17 cellular contexts compared by ENCODE assay signal in genomic region chr20:19376451-19376971, GRCh38.
DNase-seq lines count a peak whose midpoint lies in the region; ATAC-seq, FAIRE-seq and TF ChIP-seq lines count a peak whose summit lies in the region.
"Had no signal": no experiment of that assay in that cellular context is flagged by ENCODE, and none has a peak within 500 bp of the region (broad histone marks: within the 10 kb centered on the region; RNA-seq: fewer than 3 reads in every experiment).

No MANE protein-coding gene starts in this region.

- no peak for FAIRE-seq in pancreas (lab: Jason Lieb, UNC)
- FAIRE-seq: A549, colon, small intestine had no signal

- DNase-seq in Right ventricle myocardium inferior (ENCODE audit: missing footprints) (no peak), cardiac septum (ENCODE audit: low spot score) (no peak), heart left ventricle (peak in 1 of 5 donors; percentile 41), neural progenitor cell (ENCODE audit: low spot score) (peak; percentile 5), pancreas (no peak), NCI-H345 treated with DMSO at 0.1 percent for 48 hours (lab: John Stamatoyannopoulos, UW; ENCODE audit: unreplicated experiment) (no peak), Karpas-422 (no peak), cortex of kidney (lab: John Stamatoyannopoulos, UW) (no peak)
- DNase-seq: activated CD4-positive, alpha-beta T cell treated with anti-CD3 and anti-CD28 coated beads, Interleukin-2, amount 10 ng/mL, durations not matched to agents 24 days and 14 days; activated effector memory CD4-positive, alpha-beta T cell treated with Interleukin-2 at 50 U/mL for 16 hours; DMS153; KG1; small intestine; stimulated activated CD8-positive, alpha-beta memory T cell treated with anti-CD3 and anti-CD28 coated beads, Interleukin-4, amount 100 ng/mL, for 48 hours had no signal

- peaks cover 2% of the 10 kb centered on the region for H3K27me3 Mint-ChIP-seq in neural progenitor cell (ENCODE audit: insufficient read depth, low read depth)
- H3K27me3 Mint-ChIP-seq: activated CD4-positive, alpha-beta T cell treated with anti-CD3 and anti-CD28 coated beads, Interleukin-2, amount 10 ng/mL, durations not matched to agents 24 days and 14 days had no signal

- H4K20me1 ChIP-seq in neural progenitor cell (ENCODE audit: low read depth): no peaks in the 10 kb centered on the region
- H4K20me1 ChIP-seq in Karpas-422 (ENCODE audit: insufficient read depth, low read depth, low read length): no peaks in the 10 kb centered on the region

- H3K4me2 ChIP-seq in neural progenitor cell (no peak overlapping the region), Karpas-422 (ENCODE audit: low read depth, low read length, poor library complexity, severe bottlenecking) (no peak overlapping the region)
- H3K4me2 ChIP-seq: A549 had no signal

- TF ChIP-seq POLR2A in heart left ventricle (IDR thresholded peaks at IDR 0.05): no peak

- ATAC-seq in Right ventricle myocardium inferior: peak; percentile 92
- peak; percentile 56 to 88 (median 86) for ATAC-seq in heart left ventricle
- no peak for ATAC-seq in pancreas
- ATAC-seq: A549 had no signal

- no peak overlapping the region for H2AFZ ChIP-seq in neural progenitor cell (replicated peaks)
- no peak overlapping the region for H2AFZ ChIP-seq in Karpas-422 (ENCODE audit: low read length)

- no peaks in the 10 kb centered on the region for H3K79me2 ChIP-seq in neural progenitor cell (ENCODE audit: low read depth)
- no peaks in the 10 kb centered on the region for H3K79me2 ChIP-seq in Karpas-422 (ENCODE audit: low read length)

- H3K9ac ChIP-seq in neural progenitor cell: no peak overlapping the region
- no peak overlapping the region for H3K9ac ChIP-seq in Karpas-422 (ENCODE audit: low read length)

- no peaks in the 10 kb centered on the region for H3K36me3 Mint-ChIP-seq in neural progenitor cell

- H3K4me3 ChIP-seq in heart left ventricle (peak overlapping the region in 6 of 12 donors; percentile 7 to 45 (median 22)), neural progenitor cell (no peak overlapping the region), pancreas (no peak overlapping the region), Karpas-422 (ENCODE audit: low read length) (no peak overlapping the region)
- H3K4me3 ChIP-seq: A549 had no signal

- 46 to 56% (median 50%) methylated on average over 14 of the region's 14 CpGs for WGBS in heart left ventricle, 4 donors
- WGBS in pancreas, 2 donors: 57 to 60% methylated on average over 14 of the region's 14 CpGs

- H3K27me3 ChIP-seq in heart left ventricle (no peaks in the 10 kb centered on the region), neural progenitor cell (no peaks in the 10 kb centered on the region), pancreas (peaks cover 0 to 3% (median 0%) of the 10 kb centered on the region in 4 donors), Karpas-422 (ENCODE audit: low read length) (no peaks in the 10 kb centered on the region)

- peaks cover 2% of the 10 kb centered on the region for H3K9me3 Mint-ChIP-seq in neural progenitor cell
- H3K9me3 Mint-ChIP-seq: activated CD4-positive, alpha-beta T cell treated with anti-CD3 and anti-CD28 coated beads, Interleukin-2, amount 10 ng/mL, durations not matched to agents 24 days and 14 days had no signal

- H3K4me1 ChIP-seq in heart left ventricle (peaks cover 0 to 9% (median 0%) of the 10 kb centered on the region in 12 donors), neural progenitor cell (no peaks in the 10 kb centered on the region), pancreas (no peaks in the 10 kb centered on the region), Karpas-422 (ENCODE audit: low read length) (no peaks in the 10 kb centered on the region)
- H3K4me1 ChIP-seq: A549 had no signal

- H3K9me3 ChIP-seq in heart left ventricle: no peaks in the 10 kb centered on the region
- H3K9me3 ChIP-seq in neural progenitor cell (ENCODE audit: low read depth): no peaks in the 10 kb centered on the region
- no peaks in the 10 kb centered on the region for H3K9me3 ChIP-seq in pancreas
- H3K9me3 ChIP-seq in Karpas-422 (ENCODE audit: low read length): no peaks in the 10 kb centered on the region
- H3K9me3 ChIP-seq: A549 had no signal

- H3K36me3 ChIP-seq in heart left ventricle (no peaks in the 10 kb centered on the region), neural progenitor cell (no peaks in the 10 kb centered on the region), pancreas (no peaks in the 10 kb centered on the region), Karpas-422 (ENCODE audit: insufficient read depth, low read length) (no peaks in the 10 kb centered on the region)

- intact Hi-C loops in Right ventricle myocardium inferior (cut with DNase I): no loop called here
- intact Hi-C loops in cardiac septum (cut with DNase I): no loop called here
- intact Hi-C loops in heart left ventricle (cut with DNase I): loop anchor here in 3 of 10 donors (10.0 kb wide), 3 partner anchors 102 to 208 kb away; no protein-coding TSS in a partner anchor
- intact Hi-C loops in pancreas (cut with DNase I): no loop called here

- H3K27ac ChIP-seq in heart left ventricle: peak overlapping the region in 1 of 12 donors; percentile 15
- H3K27ac ChIP-seq in neural progenitor cell: no peak overlapping the region
- H3K27ac ChIP-seq in pancreas: no peak overlapping the region
- no peak overlapping the region for H3K27ac ChIP-seq in Karpas-422 (ENCODE audit: low read length)
- H3K27ac ChIP-seq: A549, C4-2B had no signal

- no peaks in the 10 kb centered on the region for H3F3A ChIP-seq in neural progenitor cell (ENCODE audit: low read depth)

- H3K27ac Mint-ChIP-seq in neural progenitor cell: no peak overlapping the region
- H3K27ac Mint-ChIP-seq: activated CD4-positive, alpha-beta T cell treated with anti-CD3 and anti-CD28 coated beads, Interleukin-2, amount 10 ng/mL, durations not matched to agents 24 days and 14 days had no signal

- TF ChIP-seq CTCF in heart left ventricle (IDR thresholded peaks at IDR 0.05) (no peak), neural progenitor cell (IDR thresholded peaks at IDR 0.05) (no peak), pancreas (IDR thresholded peaks at IDR 0.05) (no peak)

- H3K4me1 Mint-ChIP-seq in neural progenitor cell: peaks cover 14% of the 10 kb centered on the region
- H3K4me1 Mint-ChIP-seq: activated CD4-positive, alpha-beta T cell treated with anti-CD3 and anti-CD28 coated beads, Interleukin-2, amount 10 ng/mL, durations not matched to agents 24 days and 14 days had no signal

- no peaks in the 10 kb centered on the region for H3K9me2 ChIP-seq in Karpas-422 (replicated peaks; ENCODE audit: insufficient read depth, low read length)

- no peak overlapping the region for H3K4me3 Mint-ChIP-seq in neural progenitor cell
- H3K4me3 Mint-ChIP-seq: activated CD4-positive, alpha-beta T cell treated with anti-CD3 and anti-CD28 coated beads, Interleukin-2, amount 10 ng/mL, durations not matched to agents 24 days and 14 days had no signal

Comparison
In these comparisons a context has a peak if more than half of its experiments do, and no peak if none do; other contexts are left out.
1. ATAC-seq: peak in Right ventricle myocardium inferior (single experiment) and heart left ventricle (4 of 4); none in pancreas (0 of 4).